Comparison of ENCODE assay signal across 17 cellular contexts in the genomic region with DNA sequence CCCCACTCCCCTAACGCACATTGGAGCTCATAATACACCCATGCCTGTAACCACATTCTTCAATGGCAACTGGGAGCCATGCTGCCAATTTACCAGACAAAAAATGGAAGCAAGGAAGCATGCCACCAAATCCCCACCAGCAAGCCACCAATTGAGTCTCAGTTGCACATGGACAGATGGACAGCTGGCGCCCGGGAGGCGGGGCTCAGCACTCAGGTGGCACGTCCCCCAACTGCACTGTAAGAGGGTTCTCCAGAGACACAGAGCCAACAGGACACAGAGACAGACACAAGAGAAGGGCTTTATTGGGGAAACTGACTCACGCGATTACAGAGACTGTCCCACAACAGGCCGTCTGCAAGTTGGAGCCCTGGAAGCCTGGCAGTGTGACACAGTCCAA. TPM values are rescaled to one million over a fixed set of nuclear protein-coding genes. Genes with fewer than 3 reads are reported as not detected.
DNase-seq lines count a peak whose midpoint lies in the region; ATAC-seq and TF ChIP-seq lines count a peak whose summit lies in the region.
"Had no signal": no experiment of that assay in that cellular context is flagged by ENCODE, and none has a peak within 500 bp of the region (broad histone marks: within the 10 kb centered on the region; RNA-seq: fewer than 3 reads in every experiment).

No MANE protein-coding gene starts in this region.

- in situ Hi-C loops in HAP-1 (cut with MboI; ENCODE audit: low sequenced_read_pairs) = no loop called here

- TF ChIP-seq CTCF in HFFc6 (IDR thresholded peaks at IDR 0.05) (no peak), progenitor cell of endocrine pancreas (IDR thresholded peaks at IDR 0.05; ENCODE audit: unreplicated experiment) (no peak)

- H3K27ac Mint-ChIP-seq in activated T-cell treated with anti-CD3 and anti-CD28 coated beads, Interleukin-2, amount 50 U/mL, for 24 hours = peak overlapping the region; percentile 65
- H3K27ac Mint-ChIP-seq in activated T-cell treated with anti-CD3 and anti-CD28 coated beads, Interleukin-2, amount 50 U/mL, for 72 hours = no peak overlapping the region
- H3K27ac Mint-ChIP-seq in HFFc6 (no peak overlapping the region), progenitor cell of endocrine pancreas (no peak overlapping the region)
- peak overlapping the region; percentile 7 for H3K27ac Mint-ChIP-seq in dendritic cell treated with granulocyte-macrophage colony-stimulating factor and Interleukin-4, amounts not matched to agents 40 ng/mL and 50 ng/mL, for 4 days
- H3K27ac Mint-ChIP-seq: activated naive CD8-positive, alpha-beta T cell treated with anti-CD3 and anti-CD28 coated beads, Interleukin-2, amount 10 ng/mL, durations not matched to agents 7 days and 5 days had no signal

- H3K27me3 ChIP-seq in HAP-1 (ENCODE audit: low read depth) = no peaks in the 10 kb centered on the region

- H3K36me3 Mint-ChIP-seq in activated T-cell treated with anti-CD3 and anti-CD28 coated beads, Interleukin-2, amount 50 U/mL, for 24 hours (ENCODE audit: low read depth) = peaks cover 77% of the 10 kb centered on the region
- H3K36me3 Mint-ChIP-seq in activated T-cell treated with anti-CD3 and anti-CD28 coated beads, Interleukin-2, amount 50 U/mL, for 72 hours (ENCODE audit: insufficient read depth in 2 of 2) = peaks cover 0 to 9% of the 10 kb centered on the region in 2 donors
- H3K36me3 Mint-ChIP-seq in HFFc6 (ENCODE audit: low read depth) = peaks cover 21% of the 10 kb centered on the region
- peaks cover 74% of the 10 kb centered on the region for H3K36me3 Mint-ChIP-seq in dendritic cell treated with granulocyte-macrophage colony-stimulating factor and Interleukin-4, amounts not matched to agents 40 ng/mL and 50 ng/mL, for 4 days (ENCODE audit: low read depth)
- peaks cover 18% of the 10 kb centered on the region for H3K36me3 Mint-ChIP-seq in progenitor cell of endocrine pancreas (ENCODE audit: insufficient read depth)

- H3K4me3 Mint-ChIP-seq in activated T-cell treated with anti-CD3 and anti-CD28 coated beads, Interleukin-2, amount 50 U/mL, for 24 hours = peak overlapping the region; percentile 27
- peak overlapping the region in 1 of 2 donors; percentile 20 for H3K4me3 Mint-ChIP-seq in activated T-cell treated with anti-CD3 and anti-CD28 coated beads, Interleukin-2, amount 50 U/mL, for 72 hours
- 0 out of 2 replicates have a peak overlapping the region, but pooled peaks have one; percentile 2 for H3K4me3 Mint-ChIP-seq in HFFc6
- no peak overlapping the region for H3K4me3 Mint-ChIP-seq in dendritic cell treated with granulocyte-macrophage colony-stimulating factor and Interleukin-4, amounts not matched to agents 40 ng/mL and 50 ng/mL, for 4 days
- H3K4me3 Mint-ChIP-seq in progenitor cell of endocrine pancreas (ENCODE audit: low read depth) = peak overlapping the region; percentile 19
- H3K4me3 Mint-ChIP-seq: activated naive CD8-positive, alpha-beta T cell treated with anti-CD3 and anti-CD28 coated beads, Interleukin-2, amount 10 ng/mL, durations not matched to agents 7 days and 5 days had no signal

- 0 out of 2 replicates have a peak, but pooled peaks cover 4% of the 10 kb centered on the region for H3K4me1 ChIP-seq in HAP-1

- H3K27me3 Mint-ChIP-seq in activated T-cell treated with anti-CD3 and anti-CD28 coated beads, Interleukin-2, amount 50 U/mL, for 24 hours = no peaks in the 10 kb centered on the region
- H3K27me3 Mint-ChIP-seq in activated T-cell treated with anti-CD3 and anti-CD28 coated beads, Interleukin-2, amount 50 U/mL, for 72 hours (ENCODE audit: low read depth) = no peaks in the 10 kb centered on the region
- H3K27me3 Mint-ChIP-seq in HFFc6 (ENCODE audit: insufficient read depth) (peaks cover 2% of the 10 kb centered on the region; the same call in 1 of the 2 replicates), progenitor cell of endocrine pancreas (no peaks in the 10 kb centered on the region)
- H3K27me3 Mint-ChIP-seq in dendritic cell treated with granulocyte-macrophage colony-stimulating factor and Interleukin-4, amounts not matched to agents 40 ng/mL and 50 ng/mL, for 4 days = no peaks in the 10 kb centered on the region
- H3K27me3 Mint-ChIP-seq: activated naive CD8-positive, alpha-beta T cell treated with anti-CD3 and anti-CD28 coated beads, Interleukin-2, amount 10 ng/mL, durations not matched to agents 7 days and 5 days had no signal

- H3K4me1 Mint-ChIP-seq in activated T-cell treated with anti-CD3 and anti-CD28 coated beads, Interleukin-2, amount 50 U/mL, for 24 hours (ENCODE audit: low read depth) = peaks cover 41% of the 10 kb centered on the region
- H3K4me1 Mint-ChIP-seq in activated T-cell treated with anti-CD3 and anti-CD28 coated beads, Interleukin-2, amount 50 U/mL, for 72 hours (ENCODE audit: low read depth) = peaks cover 16% of the 10 kb centered on the region
- H3K4me1 Mint-ChIP-seq in HFFc6 (ENCODE audit: low read depth) (peaks cover 39% of the 10 kb centered on the region), progenitor cell of endocrine pancreas (ENCODE audit: low read depth) (peaks cover 10% of the 10 kb centered on the region)
- H3K4me1 Mint-ChIP-seq in dendritic cell treated with granulocyte-macrophage colony-stimulating factor and Interleukin-4, amounts not matched to agents 40 ng/mL and 50 ng/mL, for 4 days (ENCODE audit: low read depth) = peaks cover 45% of the 10 kb centered on the region

- peaks cover 41% of the 10 kb centered on the region for H3K36me3 ChIP-seq in HAP-1 (replicated peaks)

- intact Hi-C loops in dendritic cell treated with granulocyte-macrophage colony-stimulating factor and Interleukin-4, amounts not matched to agents 40 ng/mL and 50 ng/mL, for 4 days (cut with micrococcal nuclease) = loop anchor here (5.0 kb wide), 1 partner anchor 122 kb away; a partner anchor contains a TSS

- no peaks in the 10 kb centered on the region for H3K9me3 ChIP-seq in HAP-1
- H3K9me3 ChIP-seq: A549 had no signal

- no peak for DNase-seq in activated T-cell treated with anti-CD3 and anti-CD28 coated beads, Interleukin-2, amount 50 U/mL, for 24 hours
- DNase-seq in activated T-cell treated with anti-CD3 and anti-CD28 coated beads, Interleukin-2, amount 50 U/mL, for 72 hours = no peak
- DNase-seq in HFFc6 (no peak), progenitor cell of endocrine pancreas (ENCODE audit: low spot score, unreplicated experiment) (no peak), HAP-1 (ENCODE audit: low spot score in 2 of 2) (no peak), DMS53 treated with DMSO at 0.1 percent for 48 hours (lab: John Stamatoyannopoulos, UW; ENCODE audit: unreplicated experiment) (no peak)
- DNase-seq: activated naive CD8-positive, alpha-beta T cell treated with anti-CD3 and anti-CD28 coated beads, Interleukin-2, amount 10 ng/mL, durations not matched to agents 7 days and 5 days; central memory CD4-positive, alpha-beta T cell; DMS 273 treated with DMSO at 0.1 percent for 48 hours; NCI-H1105 treated with DMSO at 0.1 percent for 48 hours; NCI-H2081; NCI-H226; trophoblast cell had no signal

- H3K4me3 ChIP-seq in HAP-1 = no peak overlapping the region
- H3K4me3 ChIP-seq: A549 had no signal

- no peaks in the 10 kb centered on the region for H3K9me3 Mint-ChIP-seq in activated T-cell treated with anti-CD3 and anti-CD28 coated beads, Interleukin-2, amount 50 U/mL, for 24 hours
- H3K9me3 Mint-ChIP-seq in activated T-cell treated with anti-CD3 and anti-CD28 coated beads, Interleukin-2, amount 50 U/mL, for 72 hours = no peaks in the 10 kb centered on the region
- H3K9me3 Mint-ChIP-seq in HFFc6 (no peaks in the 10 kb centered on the region), progenitor cell of endocrine pancreas (ENCODE audit: low read depth) (no peaks in the 10 kb centered on the region)
- H3K9me3 Mint-ChIP-seq in dendritic cell treated with granulocyte-macrophage colony-stimulating factor and Interleukin-4, amounts not matched to agents 40 ng/mL and 50 ng/mL, for 4 days = no peaks in the 10 kb centered on the region
- H3K9me3 Mint-ChIP-seq: activated naive CD8-positive, alpha-beta T cell treated with anti-CD3 and anti-CD28 coated beads, Interleukin-2, amount 10 ng/mL, durations not matched to agents 7 days and 5 days had no signal

- no peak for ATAC-seq in activated T-cell treated with anti-CD3 and anti-CD28 coated beads, Interleukin-2, amount 50 U/mL, for 72 hours (replicated peaks in 1 of 2)
- no peak for ATAC-seq in GM18519 (IDR thresholded peaks at IDR 0.05; ENCODE audit: low FRiP score, unreplicated experiment)
- ATAC-seq: A549, SK-N-SH treated with all-trans-retinoic acid at 6 μM for 48 hours had no signal

RNA-seq across cellular contexts. Expression of a gene that starts 2.5 kb away (rescaled TPM):
- 10 to 100 TPM; 51.2 to 63.8 TPM for total RNA-seq in activated T-cell treated with anti-CD3 and anti-CD28 coated beads, Interleukin-2, amount 50 U/mL, for 72 hours
- 10 to 100 TPM; 34.6 to 44.8 (median 40.2) TPM for total RNA-seq in HFFc6 (2021; fragmentation: NEBNext Ultra II Directional; extraction: Animal tissue kit (Norgen Biotek cat#: 25700))
- total RNA-seq in progenitor cell of endocrine pancreas = 49.8 and 50.6 TPM in 2 replicates

RNA-seq across cellular contexts. Expression of a gene that starts 11.8 kb away (rescaled TPM):
- 10 to 100 TPM; 31.7 to 39.9 TPM for total RNA-seq in activated T-cell treated with anti-CD3 and anti-CD28 coated beads, Interleukin-2, amount 50 U/mL, for 72 hours
- 10 to 100 TPM; 25.9 to 30.5 (median 27.5) TPM for total RNA-seq in HFFc6 (2021; fragmentation: NEBNext Ultra II Directional; extraction: Animal tissue kit (Norgen Biotek cat#: 25700))
- 28.7 and 29.5 TPM in 2 replicates for total RNA-seq in progenitor cell of endocrine pancreas

RNA-seq across cellular contexts. Expression of a gene that starts 11.8 kb away (rescaled TPM):
- 10 to 100 TPM; 63.6 to 79.3 TPM for total RNA-seq in activated T-cell treated with anti-CD3 and anti-CD28 coated beads, Interleukin-2, amount 50 U/mL, for 72 hours
- 10 to 100 TPM; 35.6 to 57.6 (median 45.9) TPM for total RNA-seq in HFFc6 (2021; fragmentation: NEBNext Ultra II Directional; extraction: Animal tissue kit (Norgen Biotek cat#: 25700))
- 17.2 and 22.1 TPM in 2 replicates for total RNA-seq in progenitor cell of endocrine pancreas

Comparison
In these comparisons a context has a peak if more than half of its experiments do, and no peak if none do; other contexts are left out.
1. H3K27ac Mint-ChIP-seq: peak in activated T-cell treated with anti-CD3 and anti-CD28 coated beads, Interleukin-2, amount 50 U/mL, for 24 hours (single experiment) and dendritic cell treated with granulocyte-macrophage colony-stimulating factor and Interleukin-4, amounts not matched to agents 40 ng/mL and 50 ng/mL, for 4 days (single experiment); none in activated T-cell treated with anti-CD3 and anti-CD28 coated beads, Interleukin-2, amount 50 U/mL, for 72 hours (single experiment), HFFc6 (single experiment) and progenitor cell of endocrine pancreas (single experiment).